Comparison of ENCODE assay signal across 22 cellular contexts in genomic region chr2:28334527-28334891, GRCh38. TPM values are rescaled to one million over a fixed set of nuclear protein-coding genes. Genes with fewer than 3 reads are reported as not detected.
A peak's percentile ranks its signal among the peaks of the same experiment; 100 is the strongest.
DNase-seq lines count a peak whose midpoint lies in the region; ATAC-seq and TF ChIP-seq lines count a peak whose summit lies in the region.
"Had no signal": no experiment of that assay in that cellular context is flagged by ENCODE, and none has a peak within 500 bp of the region (broad histone marks: within the 10 kb centered on the region; RNA-seq: fewer than 3 reads in every experiment).

No MANE protein-coding gene starts in this region.

- TF ChIP-seq CTCF in gastroesophageal sphincter (IDR thresholded peaks at IDR 0.05) (no peak), tibial artery (IDR thresholded peaks at IDR 0.05) (no peak), lower leg skin (IDR thresholded peaks at IDR 0.05) (no peak)

- DNase-seq in NCI-H510A treated with DMSO at 0.1 percent for 48 hours (lab: John Stamatoyannopoulos, UW) = peak; percentile 28
- DNase-seq in NCI-H510A (lab: John Stamatoyannopoulos, UW) = no peak
- DNase-seq in mesenteric fat pad (ENCODE audit: low spot score) = peak; percentile 76
- DNase-seq in tibial artery = peak in 1 of 2 donors; percentile 59
- no peak for DNase-seq in SIG-M5 (lab: John Stamatoyannopoulos, UW)
- no peak for DNase-seq in lower leg skin (ENCODE audit: low spot score in 2 of 2)
- DNase-seq: 8988T; activated CD4-positive, alpha-beta T cell treated with anti-CD3 and anti-CD28 coated beads for 36 hours; activated CD8-positive, alpha-beta memory T cell treated with anti-CD3 and anti-CD28 coated beads, Interleukin-2, amount 10 ng/mL, durations not matched to agents 7 days and 5 days; activated naive CD8-positive, alpha-beta T cell treated with anti-CD3 and anti-CD28 coated beads, Interleukin-2, amount 50 U/mL, for 24 hours; caudate nucleus; DMS53; GM23248; mammary epithelial cell; MM.1S; natural killer cell; NCI-H187 treated with DMSO at 0.1 percent for 48 hours; T-helper 9 cell; thyroid gland had no signal

- H3K27me3 ChIP-seq in gastroesophageal sphincter = no peaks in the 10 kb centered on the region
- H3K27me3 ChIP-seq in tibial artery = no peaks in the 10 kb centered on the region
- H3K27me3 ChIP-seq: esophagus muscularis mucosa, thyroid gland had no signal

- WGBS in gastroesophageal sphincter (ENCODE audit: low coverage in 1 of 2), 2 donors = 70 to 100% methylated on average over 2 to 4 of the region's 8 CpGs
- WGBS in lower leg skin, 2 donors = 82 to 83% methylated on average over 8 of the region's 8 CpGs

- peaks cover 0 to 45% (median 0%) of the 10 kb centered on the region in 3 donors for H3K4me1 ChIP-seq in gastroesophageal sphincter
- peaks cover 0 to 57% (median 44%) of the 10 kb centered on the region in 4 donors for H3K4me1 ChIP-seq in tibial artery
- H3K4me1 ChIP-seq: thyroid gland had no signal

- H3K9me3 ChIP-seq in gastroesophageal sphincter (no peaks in the 10 kb centered on the region), tibial artery (no peaks in the 10 kb centered on the region)
- H3K9me3 ChIP-seq: esophagus muscularis mucosa, thyroid gland had no signal

- H3K36me3 ChIP-seq in gastroesophageal sphincter = peaks cover 0 to 10% of the 10 kb centered on the region in 2 donors
- peaks cover 0 to 4% (median 0%) of the 10 kb centered on the region in 3 donors for H3K36me3 ChIP-seq in tibial artery
- H3K36me3 ChIP-seq: thyroid gland had no signal

- ATAC-seq in gastroesophageal sphincter = no peak
- no peak for ATAC-seq in HG02938 (IDR thresholded peaks at IDR 0.05; ENCODE audit: unreplicated experiment)
- ATAC-seq: activated CD4-positive, alpha-beta T cell treated with anti-CD3 and anti-CD28 coated beads for 36 hours; activated CD8-positive, alpha-beta memory T cell treated with anti-CD3 and anti-CD28 coated beads, Interleukin-2, amount 10 ng/mL, durations not matched to agents 7 days and 5 days; activated naive CD8-positive, alpha-beta T cell treated with anti-CD3 and anti-CD28 coated beads, Interleukin-2, amount 50 U/mL, for 24 hours; natural killer cell had no signal

- TF ChIP-seq POLR2A in gastroesophageal sphincter (IDR thresholded peaks at IDR 0.05) (no peak), lower leg skin (IDR thresholded peaks at IDR 0.05) (no peak)

- intact Hi-C loops in tibial artery (cut with DNase I; ENCODE audit: low total_unique reads) = no loop called here
- intact Hi-C loops in lower leg skin (cut with DNase I; ENCODE audit: low total_unique reads) = no loop called here

- H3K27ac ChIP-seq in gastroesophageal sphincter (peak overlapping the region in 3 of 4 donors; percentile 32 to 73 (median 56)), tibial artery (peak overlapping the region; percentile 67 to 72)
- H3K27ac ChIP-seq: GM23248, thyroid gland had no signal

- TF ChIP-seq EP300 in gastroesophageal sphincter (IDR thresholded peaks at IDR 0.05) = no peak

- H3K4me3 ChIP-seq in gastroesophageal sphincter (no peak overlapping the region), tibial artery (no peak overlapping the region), lower leg skin (ENCODE audit: low read depth, poor library complexity, severe bottlenecking) (no peak overlapping the region)
- H3K4me3 ChIP-seq: esophagus muscularis mucosa, GM23248, thyroid gland had no signal

RNA-seq across cellular contexts. Expression of gene FOSL2, which starts 58.1 kb away (rescaled TPM):
- total RNA-seq in gastroesophageal sphincter (100 to 1,000 TPM in 3 of 4 donors, 10 to 100 TPM in 1; 75.3 to 152 (median 132) TPM), mesenteric fat pad (259 TPM), lower leg skin (100 to 1,000 TPM; 189 to 423 (median 301) TPM)

Comparison
In these comparisons a context has a peak if more than half of its experiments do, and no peak if none do; other contexts are left out.
1. DNase-seq: peak in NCI-H510A treated with DMSO at 0.1 percent for 48 hours (single experiment) and mesenteric fat pad (single experiment); none in NCI-H510A (single experiment), SIG-M5 (single experiment) and lower leg skin (0 of 2).